Comparison of ENCODE assay signal across 13 cellular contexts in the genomic region with DNA sequence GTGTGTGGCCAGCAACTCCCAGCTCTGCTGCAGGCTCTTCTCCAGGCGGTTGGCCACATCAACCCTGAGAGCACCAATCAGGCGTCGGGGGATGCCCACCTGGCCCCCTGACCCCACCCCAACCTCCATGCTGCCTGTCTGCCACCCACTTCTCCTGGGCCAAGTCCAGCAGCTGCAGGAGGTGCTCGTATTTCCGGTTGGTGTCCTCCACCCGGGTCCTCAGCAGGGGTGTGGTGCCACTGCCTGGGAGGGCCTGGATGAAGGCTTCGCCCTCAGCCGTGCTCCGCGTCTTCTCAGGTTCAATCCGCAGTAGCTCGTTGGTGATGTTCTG. TPM values are rescaled to one million over a fixed set of nuclear protein-coding genes. Genes with fewer than 3 reads are reported as not detected.
"Had no signal": no experiment of that assay in that cellular context is flagged by ENCODE, and none has a peak within 500 bp of the region (broad histone marks: within the 10 kb centered on the region; RNA-seq: fewer than 3 reads in every experiment).

No MANE protein-coding gene starts in this region.

- H3K36me3 ChIP-seq: breast epithelium, ovary had no signal

- ATAC-seq: activated T-cell treated with anti-CD3 and anti-CD28 coated beads, Interleukin-2, amount 50 U/mL, for 72 hours had no signal

- H3K4me3 ChIP-seq: breast epithelium, ovary had no signal

- H3K9me3 ChIP-seq: breast epithelium, ovary had no signal

- H3K4me1 ChIP-seq: breast epithelium had no signal

- DNase-seq: activated CD4-positive, alpha-beta memory T cell treated with anti-CD3 and anti-CD28 coated beads for 36 hours; activated CD4-positive, CD25-positive, alpha-beta regulatory T cell treated with anti-CD3 and anti-CD28 coated beads, Interleukin-2, amount 50 U/mL, for 72 hours; activated naive CD8-positive, alpha-beta T cell treated with anti-CD3 and anti-CD28 coated beads, Interleukin-2, amount 10 ng/mL, durations not matched to agents 7 days and 5 days; activated T-cell treated with anti-CD3 and anti-CD28 coated beads, Interleukin-2, amount 50 U/mL, for 72 hours; aorta; dermis blood vessel endothelial cell; endodermal cell; head of caudate nucleus; kidney; stimulated activated CD4-positive, alpha-beta T cell treated with anti-CD3 and anti-CD28 coated beads, Interleukin-12 subunit alpha, Interleukin-12 subunit beta, amount 100 ng/mL, for 4 hours; stimulated activated naive CD4-positive, alpha-beta T cell treated with Interleukin-2 at 50 U/mL for 16 hours had no signal

- H3K27ac ChIP-seq: breast epithelium had no signal

- H3K27me3 ChIP-seq: breast epithelium, ovary had no signal

RNA-seq across cellular contexts. Expression of a gene that starts 45.1 kb away (rescaled TPM):
- total RNA-seq: activated naive CD8-positive, alpha-beta T cell treated with anti-CD3 and anti-CD28 coated beads, Interleukin-2, amount 10 ng/mL, durations not matched to agents 7 days and 5 days had no signal
